In the genomic region with DNA sequence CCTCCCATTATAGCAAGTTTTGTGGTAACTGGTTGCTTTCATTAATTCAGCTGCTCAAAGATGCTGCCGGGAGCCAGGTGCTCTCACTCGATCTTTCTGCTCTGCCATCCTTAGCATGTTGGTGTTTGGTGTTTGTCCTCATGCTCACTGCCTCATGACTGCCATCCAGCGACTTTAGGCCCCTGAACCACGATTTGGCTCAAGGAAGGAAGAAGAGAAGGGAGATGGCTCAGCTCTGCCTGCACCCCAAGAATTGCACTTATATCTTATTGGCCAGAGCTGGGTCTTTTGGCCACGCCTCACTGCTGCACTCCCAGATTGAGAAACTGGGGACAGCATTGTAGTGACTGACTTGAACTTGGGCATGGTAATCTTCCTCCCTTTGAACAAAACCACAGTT, we compare ENCODE assay signal across 2 cellular contexts.
TF ChIP-seq lines count a peak whose summit lies in the region.

No MANE protein-coding gene starts in this region.

TF ChIP-seq in A549, 52 proteins besides CTCF, POLR2A, EP300 and RAD21 (continued from another document):
- no peak for TF ChIP-seq HDAC2 (IDR thresholded peaks at IDR 0.05)

TF ChIP-seq in WTC11, 78 proteins besides CTCF, POLR2A, EP300 and RAD21 (continued from another document):
- TF ChIP-seq MYBL2 (CRISPR knock-in tag; IDR thresholded peaks at IDR 0.05): no peak
- TF ChIP-seq JAZF1 (CRISPR knock-in tag; IDR thresholded peaks at IDR 0.05): no peak
- TF ChIP-seq, protein P1, sequence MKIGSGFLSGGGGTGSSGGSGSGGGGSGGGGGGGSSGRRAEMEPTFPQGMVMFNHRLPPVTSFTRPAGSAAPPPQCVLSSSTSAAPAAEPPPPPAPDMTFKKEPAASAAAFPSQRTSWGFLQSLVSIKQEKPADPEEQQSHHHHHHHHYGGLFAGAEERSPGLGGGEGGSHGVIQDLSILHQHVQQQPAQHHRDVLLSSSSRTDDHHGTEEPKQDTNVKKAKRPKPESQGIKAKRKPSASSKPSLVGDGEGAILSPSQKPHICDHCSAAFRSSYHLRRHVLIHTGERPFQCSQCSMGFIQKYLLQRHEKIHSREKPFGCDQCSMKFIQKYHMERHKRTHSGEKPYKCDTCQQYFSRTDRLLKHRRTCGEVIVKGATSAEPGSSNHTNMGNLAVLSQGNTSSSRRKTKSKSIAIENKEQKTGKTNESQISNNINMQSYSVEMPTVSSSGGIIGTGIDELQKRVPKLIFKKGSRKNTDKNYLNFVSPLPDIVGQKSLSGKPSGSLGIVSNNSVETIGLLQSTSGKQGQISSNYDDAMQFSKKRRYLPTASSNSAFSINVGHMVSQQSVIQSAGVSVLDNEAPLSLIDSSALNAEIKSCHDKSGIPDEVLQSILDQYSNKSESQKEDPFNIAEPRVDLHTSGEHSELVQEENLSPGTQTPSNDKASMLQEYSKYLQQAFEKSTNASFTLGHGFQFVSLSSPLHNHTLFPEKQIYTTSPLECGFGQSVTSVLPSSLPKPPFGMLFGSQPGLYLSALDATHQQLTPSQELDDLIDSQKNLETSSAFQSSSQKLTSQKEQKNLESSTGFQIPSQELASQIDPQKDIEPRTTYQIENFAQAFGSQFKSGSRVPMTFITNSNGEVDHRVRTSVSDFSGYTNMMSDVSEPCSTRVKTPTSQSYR (CRISPR knock-in tag; IDR thresholded peaks at IDR 0.05): no peak
- TF ChIP-seq, protein P2, sequence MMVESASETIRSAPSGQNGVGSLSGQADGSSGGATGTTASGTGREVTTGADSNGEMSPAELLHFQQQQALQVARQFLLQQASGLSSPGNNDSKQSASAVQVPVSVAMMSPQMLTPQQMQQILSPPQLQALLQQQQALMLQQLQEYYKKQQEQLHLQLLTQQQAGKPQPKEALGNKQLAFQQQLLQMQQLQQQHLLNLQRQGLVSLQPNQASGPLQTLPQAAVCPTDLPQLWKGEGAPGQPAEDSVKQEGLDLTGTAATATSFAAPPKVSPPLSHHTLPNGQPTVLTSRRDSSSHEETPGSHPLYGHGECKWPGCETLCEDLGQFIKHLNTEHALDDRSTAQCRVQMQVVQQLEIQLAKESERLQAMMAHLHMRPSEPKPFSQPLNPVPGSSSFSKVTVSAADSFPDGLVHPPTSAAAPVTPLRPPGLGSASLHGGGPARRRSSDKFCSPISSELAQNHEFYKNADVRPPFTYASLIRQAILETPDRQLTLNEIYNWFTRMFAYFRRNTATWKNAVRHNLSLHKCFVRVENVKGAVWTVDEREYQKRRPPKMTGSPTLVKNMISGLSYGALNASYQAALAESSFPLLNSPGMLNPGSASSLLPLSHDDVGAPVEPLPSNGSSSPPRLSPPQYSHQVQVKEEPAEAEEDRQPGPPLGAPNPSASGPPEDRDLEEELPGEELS (CRISPR knock-in tag; IDR thresholded peaks at IDR 0.05): no peak
- TF ChIP-seq, protein P3, sequence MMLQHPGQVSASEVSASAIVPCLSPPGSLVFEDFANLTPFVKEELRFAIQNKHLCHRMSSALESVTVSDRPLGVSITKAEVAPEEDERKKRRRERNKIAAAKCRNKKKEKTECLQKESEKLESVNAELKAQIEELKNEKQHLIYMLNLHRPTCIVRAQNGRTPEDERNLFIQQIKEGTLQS (CRISPR knock-in tag; conservative IDR thresholded peaks at IDR 0.05): no peak
- TF ChIP-seq CREB1 (CRISPR knock-in tag; IDR thresholded peaks at IDR 0.05): no peak
- TF ChIP-seq, protein P4, sequence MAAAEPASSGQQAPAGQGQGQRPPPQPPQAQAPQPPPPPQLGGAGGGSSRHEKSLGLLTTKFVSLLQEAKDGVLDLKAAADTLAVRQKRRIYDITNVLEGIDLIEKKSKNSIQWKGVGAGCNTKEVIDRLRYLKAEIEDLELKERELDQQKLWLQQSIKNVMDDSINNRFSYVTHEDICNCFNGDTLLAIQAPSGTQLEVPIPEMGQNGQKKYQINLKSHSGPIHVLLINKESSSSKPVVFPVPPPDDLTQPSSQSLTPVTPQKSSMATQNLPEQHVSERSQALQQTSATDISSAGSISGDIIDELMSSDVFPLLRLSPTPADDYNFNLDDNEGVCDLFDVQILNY (CRISPR knock-in tag; IDR thresholded peaks at IDR 0.05): no peak
- no peak for TF ChIP-seq JUN (CRISPR knock-in tag; IDR thresholded peaks at IDR 0.05)
- no peak for TF ChIP-seq ZNF423 (CRISPR knock-in tag; IDR thresholded peaks at IDR 0.05)
- no peak for TF ChIP-seq NR3C1 (CRISPR knock-in tag; conservative IDR thresholded peaks at IDR 0.05; ENCODE audit: low read depth)
